In the genomic region with DNA sequence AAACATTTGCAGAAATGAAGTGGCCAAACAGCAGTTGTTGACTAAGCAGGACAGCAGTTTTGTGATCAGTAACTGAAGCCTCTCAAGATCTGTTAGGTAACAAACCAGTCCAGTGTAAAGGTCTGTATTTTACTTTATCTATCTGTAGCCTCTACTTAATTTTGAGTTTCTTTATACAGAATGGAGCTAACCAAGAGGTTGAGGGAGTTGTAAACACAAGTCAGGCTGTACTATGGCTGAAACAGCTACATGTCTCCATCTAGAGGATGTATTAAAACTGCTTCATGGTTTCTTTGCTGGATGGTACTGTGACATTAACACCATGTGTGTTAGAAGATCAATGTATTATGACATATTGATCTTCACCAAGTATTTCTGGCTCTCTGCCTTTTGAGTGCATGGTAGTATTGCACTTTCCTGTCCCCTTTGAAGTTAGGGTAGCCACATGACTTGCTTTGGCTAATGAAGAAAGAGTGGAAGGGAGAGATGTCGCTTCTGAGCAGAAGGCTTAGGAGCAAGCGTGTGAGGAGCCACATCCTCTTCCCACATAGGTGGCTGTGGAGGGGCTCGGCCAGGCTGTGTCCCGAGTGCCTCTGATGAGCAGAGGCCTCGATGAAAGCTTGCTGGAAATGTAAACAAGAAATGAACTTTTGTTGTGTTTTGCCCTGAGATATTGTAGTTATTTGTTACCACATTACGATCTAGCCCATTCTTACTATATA, we compare ENCODE assay signal across 8 cellular contexts.
DNase-seq lines count a peak whose midpoint lies in the region; ATAC-seq and TF ChIP-seq lines count a peak whose summit lies in the region.

No MANE protein-coding gene starts in this region.

- no peaks in the 10 kb centered on the region for H3K36me3 ChIP-seq in Peyer's patch
- no peaks in the 10 kb centered on the region for H3K36me3 ChIP-seq in neutrophil

- H3K4me3 ChIP-seq in Peyer's patch = no peak overlapping the region
- no peak overlapping the region for H3K4me3 ChIP-seq in epithelial cell of proximal tubule (ENCODE audit: low read depth, low read length)
- no peak overlapping the region for H3K4me3 ChIP-seq in neutrophil (ENCODE audit: low read depth in 1 of 2, low read length in 1 of 2)

- peak in 5 of 6 experiments; percentile 16 to 94 (median 89) for TF ChIP-seq CTCF in Peyer's patch (IDR thresholded peaks at IDR 0.05)
- TF ChIP-seq CTCF in epithelial cell of proximal tubule (conservative IDR thresholded peaks at IDR 0.05; ENCODE audit: low read depth, low read length) = peak; percentile 65
- TF ChIP-seq CTCF in neutrophil (IDR thresholded peaks at IDR 0.05) = peak; percentile 42

- H3K27me3 ChIP-seq in Peyer's patch (no peaks in the 10 kb centered on the region), neutrophil (no peaks in the 10 kb centered on the region)

- H3K9me3 ChIP-seq in Peyer's patch (no peaks in the 10 kb centered on the region), neutrophil (no peaks in the 10 kb centered on the region)

- DNase-seq in ELR (ENCODE audit: low read depth) = peak; percentile 70
- no peak for DNase-seq in Peyer's patch
- DNase-seq in epithelial cell of proximal tubule (ENCODE audit: low read depth) = no peak
- DNase-seq in foreskin melanocyte = no peak
- no peak for DNase-seq in DMS79 (lab: John Stamatoyannopoulos, UW)

- ATAC-seq in GM19463 (IDR thresholded peaks at IDR 0.05; ENCODE audit: unreplicated experiment) = peak; percentile 86
- ATAC-seq in HG03520 (IDR thresholded peaks at IDR 0.05; ENCODE audit: unreplicated experiment) = peak; percentile 94

- TF ChIP-seq POLR2A in Peyer's patch (IDR thresholded peaks at IDR 0.05) = no peak

- H3K27ac ChIP-seq in Peyer's patch (no peak overlapping the region), neutrophil (peak overlapping the region; percentile 57)

- H3K4me1 ChIP-seq in Peyer's patch (no peaks in the 10 kb centered on the region), neutrophil (ENCODE audit: control insufficient read depth in 1 of 2, insufficient read depth in 1 of 2, low read depth in 1 of 2, low read length in 1 of 2) (peaks cover 52 to 66% of the 10 kb centered on the region in 2 experiments)
